Comparison of ENCODE assay signal across 17 cellular contexts in the genomic region with DNA sequence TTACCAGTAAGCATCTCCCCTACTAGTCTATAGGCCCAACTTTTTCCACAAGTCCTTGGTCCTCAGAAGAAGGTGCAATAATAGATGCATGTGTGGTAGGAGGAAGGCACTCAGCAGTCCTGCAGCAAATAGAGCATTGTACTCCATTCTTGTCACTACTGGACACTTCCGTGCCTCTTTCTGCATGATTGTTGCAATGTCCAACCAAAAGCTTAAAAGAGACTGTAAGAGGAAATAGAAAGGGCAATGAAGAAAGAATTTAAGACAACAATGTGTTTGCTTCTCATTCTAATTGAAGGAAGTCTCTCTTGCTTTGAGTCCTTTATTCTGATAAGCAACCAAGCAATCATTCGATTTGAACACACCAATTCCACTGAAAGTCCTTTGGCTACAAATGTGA.
"Had no signal": no experiment of that assay in that cellular context is flagged by ENCODE, and none has a peak within 500 bp of the region (broad histone marks: within the 10 kb centered on the region; RNA-seq: fewer than 3 reads in every experiment).

No MANE protein-coding gene starts in this region.

- H3K27ac ChIP-seq: body of pancreas, foreskin keratinocyte, heart right ventricle, left ventricle myocardium inferior, prostate gland, spleen, testis, upper lobe of right lung had no signal

- H3K27me3 Mint-ChIP-seq: stimulated activated memory B cell treated with anti-CD40 and anti-IgM and Interleukin-4, amounts not matched to agents 10 μg/mL and 1 μg/mL and 100 μg/mL, for 72 hours had no signal

- DNase-seq: activated effector memory CD4-positive, alpha-beta T cell treated with Interleukin-2 at 50 U/mL for 16 hours; activated T-cell treated with anti-CD3 and anti-CD28 coated beads, Interleukin-2, amount 50 U/mL, for 1 hour; body of pancreas; dermis blood vessel endothelial cell; foreskin keratinocyte; heart right ventricle; kidney; left ventricle myocardium inferior; mesendoderm; spleen; stimulated activated CD4-positive, alpha-beta T cell treated with anti-CD3 and anti-CD28 coated beads, Interleukin-1b, Interleukin-23, amount 100 ng/mL, for 48 hours; testis; upper lobe of right lung had no signal

- H3K36me3 Mint-ChIP-seq: activated naive CD4-positive, alpha-beta T cell treated with anti-CD3 and anti-CD28 coated beads, Interleukin-2, amount 50 U/mL, for 24 hours; stimulated activated memory B cell treated with anti-CD40 and anti-IgM and Interleukin-4, amounts not matched to agents 10 μg/mL and 1 μg/mL and 100 μg/mL, for 72 hours had no signal

- H3K9me3 Mint-ChIP-seq: activated naive CD4-positive, alpha-beta T cell treated with anti-CD3 and anti-CD28 coated beads, Interleukin-2, amount 50 U/mL, for 24 hours; stimulated activated memory B cell treated with anti-CD40 and anti-IgM and Interleukin-4, amounts not matched to agents 10 μg/mL and 1 μg/mL and 100 μg/mL, for 72 hours had no signal

- H3K27ac Mint-ChIP-seq: activated naive CD4-positive, alpha-beta T cell treated with anti-CD3 and anti-CD28 coated beads, Interleukin-2, amount 50 U/mL, for 24 hours had no signal

- H3K4me3 Mint-ChIP-seq: activated naive CD4-positive, alpha-beta T cell treated with anti-CD3 and anti-CD28 coated beads, Interleukin-2, amount 50 U/mL, for 24 hours; stimulated activated memory B cell treated with anti-CD40 and anti-IgM and Interleukin-4, amounts not matched to agents 10 μg/mL and 1 μg/mL and 100 μg/mL, for 72 hours had no signal

- ATAC-seq: body of pancreas; foreskin keratinocyte; heart right ventricle; sciatic nerve; stimulated activated memory B cell treated with anti-CD40 and anti-IgM and Interleukin-4, amounts not matched to agents 10 μg/mL and 1 μg/mL and 100 μg/mL, for 72 hours; upper lobe of right lung had no signal
